In genomic region chr5:150641006-150641570, GRCh38 we compare ENCODE assay signal across 1 cellular context.
TF ChIP-seq lines count a peak whose summit lies in the region.

No MANE protein-coding gene starts in this region.

TF ChIP-seq in IMR-90, 13 proteins besides CTCF, POLR2A, EP300 and RAD21:
- TF ChIP-seq USF2 (IDR thresholded peaks at IDR 0.05; ENCODE audit: low read depth, low read length) (peak; percentile 33; the same call in 1 of the 2 replicates), RCOR1 (IDR thresholded peaks at IDR 0.05; ENCODE audit: insufficient replicate concordance, low read length) (no peak), MAZ (IDR thresholded peaks at IDR 0.05; ENCODE audit: borderline replicate concordance, low read depth, low read length) (peak; percentile 69)
